ENCODE assay signal across 25 cellular contexts in the genomic region with DNA sequence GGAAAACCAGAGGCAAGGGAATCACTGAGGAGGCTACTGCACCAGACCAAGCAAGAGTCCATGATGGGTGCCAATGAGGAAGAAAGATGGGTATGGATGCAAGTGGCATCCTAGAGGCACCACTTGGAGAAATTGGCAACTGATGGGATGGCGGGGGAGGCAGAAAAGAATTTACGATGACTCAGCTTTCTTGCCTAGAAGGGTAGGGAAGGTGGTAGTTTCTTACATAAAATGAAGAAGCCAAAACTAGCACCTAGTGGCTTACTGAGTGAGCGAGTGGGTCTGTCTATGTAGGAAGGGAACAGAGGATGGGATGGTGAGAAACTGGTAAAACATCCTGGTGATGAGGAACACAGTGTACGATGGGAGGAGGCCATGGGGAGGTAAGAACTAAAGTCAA.
DNase-seq lines count a peak whose midpoint lies in the region; ATAC-seq, FAIRE-seq and TF ChIP-seq lines count a peak whose summit lies in the region.
"Had no signal": no experiment of that assay in that cellular context is flagged by ENCODE, and none has a peak within 500 bp of the region (broad histone marks: within the 10 kb centered on the region; RNA-seq: fewer than 3 reads in every experiment).

No MANE protein-coding gene starts in this region.

- no peaks in the 10 kb centered on the region for H3K27me3 ChIP-seq in HepG2 (ENCODE audit: control insufficient read depth in 1 of 2, insufficient read depth in 2 of 2, low read length in 2 of 2)
- H3K27me3 ChIP-seq in right lobe of liver = no peaks in the 10 kb centered on the region
- no peaks in the 10 kb centered on the region for H3K27me3 ChIP-seq in H1 (replicated peaks in 1 of 4; ENCODE audit: control insufficient read depth in 3 of 4, extremely low read depth in 1 of 4, insufficient read depth in 3 of 4, low read length in 3 of 4)
- H3K27me3 ChIP-seq: BE2C, BLaER1 had no signal

- H4K5ac ChIP-seq in H1 (ENCODE audit: insufficient read length, low read depth, low read length) = no peak overlapping the region

- no peak overlapping the region for H2AK5ac ChIP-seq in H1 (ENCODE audit: low read depth, low read length)

- H3K4me2 ChIP-seq in HepG2 (ENCODE audit: low read depth, low read length) (no peak overlapping the region), H1 (ENCODE audit: insufficient read depth in 1 of 2, low read depth in 2 of 2, low read length in 2 of 2) (no peak overlapping the region)
- H3K4me2 ChIP-seq: BLaER1 had no signal

- H3K27ac ChIP-seq in HepG2 (ENCODE audit: extremely low read length, insufficient read depth, low read length) (no peak overlapping the region), right lobe of liver (no peak overlapping the region), angular gyrus (ENCODE audit: low read depth, low read length) (peak overlapping the region; percentile 29), H1 (ENCODE audit: low read depth, low read length) (no peak overlapping the region)
- H3K27ac ChIP-seq: 22Rv1, BLaER1 had no signal

- H3K9me3 ChIP-seq in HepG2 (ENCODE audit: low read length) (no peaks in the 10 kb centered on the region), right lobe of liver (no peaks in the 10 kb centered on the region), H1 (ENCODE audit: insufficient read depth in 2 of 2, low read depth in 1 of 2, low read length in 1 of 2) (no peaks in the 10 kb centered on the region)
- H3K9me3 ChIP-seq: BE2C, BLaER1 had no signal

- TF ChIP-seq CTCF in HepG2 (CRISPR knock-in tag; IDR thresholded peaks at IDR 0.05) (no peak), right lobe of liver (IDR thresholded peaks at IDR 0.05) (no peak), H1 (IDR thresholded peaks at IDR 0.05; ENCODE audit: control extremely low read depth in 1 of 3, insufficient read depth in 1 of 3, low read depth in 1 of 3, low read length in 3 of 3) (no peak)

- no peak overlapping the region for H3K14ac ChIP-seq in H1 (ENCODE audit: insufficient read length)

- H2BK12ac ChIP-seq in H1 (ENCODE audit: low read depth, low read length) = no peak overlapping the region

- no peak overlapping the region for H2BK15ac ChIP-seq in H1 (ENCODE audit: low read length)

- no peak overlapping the region for H4K8ac ChIP-seq in H1 (ENCODE audit: extremely low read depth, insufficient read depth, low read length)

- FAIRE-seq in HepG2 (lab: Jason Lieb, UNC) = no peak
- FAIRE-seq in H1 (lab: Jason Lieb, UNC) = no peak
- FAIRE-seq: GM12878, GM12892, GM18507 had no signal

- no peak overlapping the region for H3K4ac ChIP-seq in H1 (replicated peaks; ENCODE audit: insufficient read length, low read depth, low read length)

- H3K9ac ChIP-seq in HepG2 (ENCODE audit: insufficient read depth, low read depth, low read length) = no peak overlapping the region
- no peak overlapping the region for H3K9ac ChIP-seq in H1 (replicated peaks in 1 of 4; ENCODE audit: extremely low read depth in 1 of 4, low read depth in 3 of 4, low read length in 3 of 4)
- H3K9ac ChIP-seq: BLaER1 had no signal

- no peak overlapping the region for H2BK120ac ChIP-seq in H1 (replicated peaks; ENCODE audit: low read depth, low read length)

- H4K20me1 ChIP-seq in HepG2 (ENCODE audit: insufficient read depth, low read length) = no peaks in the 10 kb centered on the region
- H4K20me1 ChIP-seq in H1 (replicated peaks in 1 of 2; ENCODE audit: control insufficient read depth in 1 of 2, insufficient read depth in 2 of 2, low read length in 2 of 2) = peaks cover 0 to 4% of the 10 kb centered on the region in 2 experiments
- H4K20me1 ChIP-seq: BLaER1 had no signal

- no peak for TF ChIP-seq POLR2A in HepG2 (IDR thresholded peaks at IDR 0.05; ENCODE audit: insufficient read depth in 1 of 2, low read depth in 2 of 2, low read length in 2 of 2)
- TF ChIP-seq POLR2A in right lobe of liver (IDR thresholded peaks at IDR 0.05) = no peak
- TF ChIP-seq POLR2A in H1 (IDR thresholded peaks at IDR 0.05; ENCODE audit: control extremely low read depth in 1 of 2, low read depth in 2 of 2, low read length in 2 of 2) = no peak

- DNase-seq in HepG2 (ENCODE audit: low spot score) = no peak
- no peak for DNase-seq in right lobe of liver
- DNase-seq in H1 (ENCODE audit: low read depth in 1 of 2, low spot score in 2 of 2) = no peak
- no peak for DNase-seq in activated CD8-positive, alpha-beta memory T cell treated with anti-CD3 and anti-CD28 coated beads, Interleukin-2, amount 50 U/mL, for 4 hours
- DNase-seq in medulla oblongata (ENCODE audit: extremely low spot score) = no peak
- DNase-seq: ACHN; BE2C; C1 segment of cervical spinal cord; CD4-positive, alpha-beta memory T cell; CD4-positive, CD25-positive, alpha-beta regulatory T cell; CD8-positive, alpha-beta memory T cell; COR-L47; DMS 273 treated with DMSO at 0.1 percent for 48 hours; DMS153; DMS53; DMS79; DND-41; EL; GDM1 had no signal

- H3K23ac ChIP-seq in H1 (ENCODE audit: insufficient read length) = no peak overlapping the region

- no peaks in the 10 kb centered on the region for H3K79me1 ChIP-seq in H1 (ENCODE audit: low read depth, low read length)

- H3K36me3 ChIP-seq in HepG2 (replicated peaks in 1 of 2; ENCODE audit: control insufficient read depth in 1 of 2, insufficient read depth in 2 of 2, low read length in 2 of 2) (peaks cover 4 to 20% of the 10 kb centered on the region in 2 experiments; a peak in 4 of 5 replicates), right lobe of liver (no peaks in the 10 kb centered on the region), H1 (ENCODE audit: control insufficient read depth in 2 of 4, insufficient read depth in 4 of 4, low read length in 3 of 4) (peaks cover 0 to 9% (median 1%) of the 10 kb centered on the region in 4 experiments; a peak in 3 of 8 replicates)

- no peak for TF ChIP-seq EP300 in HepG2 (IDR thresholded peaks at IDR 0.05; ENCODE audit: low read depth in 2 of 2, low read length in 2 of 2)
- TF ChIP-seq EP300 in HepG2 (CRISPR knock-in tag; IDR thresholded peaks at IDR 0.05; ENCODE audit: borderline replicate concordance) = no peak
- no peak for TF ChIP-seq EP300 in H1 (IDR thresholded peaks at IDR 0.05; ENCODE audit: borderline replicate concordance in 1 of 2, low read depth in 2 of 2, low read length in 2 of 2)

- BruUV-seq in HepG2 (replicated peaks; lab: Mats Ljungman, UMichigan) = no TSS peak

- no peaks in the 10 kb centered on the region for H3K23me2 ChIP-seq in H1 (ENCODE audit: low read depth, low read length)

- peak overlapping the region; percentile 3; the same call in 1 of the 2 replicates for H2BK5ac ChIP-seq in H1 (ENCODE audit: low read depth, low read length)

- no peak overlapping the region for H4K91ac ChIP-seq in H1 (replicated peaks; ENCODE audit: insufficient read length, low read length)

- over 99% methylated on average over 4 of the region's 4 CpGs for WGBS in HepG2 (ENCODE audit: low lambda C conversion rate)
- 84% methylated on average over 4 of the region's 4 CpGs for WGBS in right lobe of liver (ENCODE audit: insufficient coverage, low coverage, low lambda C conversion rate, missing lambda C conversion rate)
- WGBS in H1 (ENCODE audit: extremely low coverage in 1 of 2, insufficient coverage in 1 of 2, insufficient read length in 1 of 2, insufficient replicate concordance in 2 of 2, low coverage in 1 of 2, low lambda C conversion rate in 2 of 2, missing lambda C conversion rate in 1 of 2), 2 experiments = 96% methylated on average over 4 of the region's 4 CpGs; no CpG with 5 or more reads in 1 of the 2 experiments

- H3K18ac ChIP-seq in H1 (ENCODE audit: extremely low read depth, low read length) = no peak overlapping the region

- no peak overlapping the region for H2AFZ ChIP-seq in HepG2 (ENCODE audit: low read length)
- no peak overlapping the region for H2AFZ ChIP-seq in H1 (ENCODE audit: low read length)

- H3K4me1 ChIP-seq in HepG2 (ENCODE audit: insufficient read depth, low read length) (no peaks in the 10 kb centered on the region), right lobe of liver (no peaks in the 10 kb centered on the region), H1 (replicated peaks in 1 of 4; ENCODE audit: control insufficient read depth in 3 of 4, insufficient read depth in 4 of 4, low read length in 3 of 4) (no peaks in the 10 kb centered on the region)
- H3K4me1 ChIP-seq: BE2C, BLaER1 had no signal

- no peak overlapping the region for H3K56ac ChIP-seq in H1 (replicated peaks; ENCODE audit: insufficient read length, low read depth, low read length)

- TF ChIP-seq RAD21 in HepG2 (CRISPR knock-in tag; IDR thresholded peaks at IDR 0.05) = no peak
- TF ChIP-seq RAD21 in H1 (IDR thresholded peaks at IDR 0.05 in 1 of 2, conservative IDR thresholded peaks at IDR 0.05 in 1 of 2; ENCODE audit: low read depth in 2 of 2, low read length in 2 of 2) = no peak

- H3K79me2 ChIP-seq in HepG2 (ENCODE audit: insufficient read depth, low read length) (no peaks in the 10 kb centered on the region), H1 (ENCODE audit: control insufficient read depth in 1 of 2, insufficient read depth in 2 of 2, low read length in 2 of 2) (no peaks in the 10 kb centered on the region; a peak in 1 of 4 replicates)

- ATAC-seq in HepG2 = no peak
- ATAC-seq in right lobe of liver = no peak
- ATAC-seq: GM12878 had no signal

- H2BK20ac ChIP-seq in H1 (ENCODE audit: low read length) = no peak overlapping the region

- CTCF ChIA-PET in HepG2 (lab: Yijun Ruan, JAX; ENCODE audit: low intra/inter-chr PET ratio, low total read pairs) = no interaction called here
- CTCF ChIA-PET in H1 (lab: Charles Lee; ENCODE audit: partially characterized antibody) = interaction anchor here (1.0 kb wide), 1 partner anchor 8 kb away, joined by 3 read pairs; no protein-coding TSS in a partner anchor

- in situ Hi-C loops in HepG2 (cut with HindIII; ENCODE audit: extremely low pct_ligation_motif_present, low pct_unique_long_range_greater_than_20kb) = no loop called here

- H3K4me3 ChIP-seq in HepG2 (replicated peaks in 1 of 3; ENCODE audit: insufficient read depth in 1 of 3, low read depth in 2 of 3, low read length in 3 of 3) = no peak overlapping the region
- no peak overlapping the region for H3K4me3 ChIP-seq in right lobe of liver
- H3K4me3 ChIP-seq in H1 (ENCODE audit: extremely low read depth in 1 of 4, insufficient read depth in 2 of 4, low read depth in 3 of 4, low read length in 4 of 4) = no peak overlapping the region
- H3K4me3 ChIP-seq: BLaER1, GM12878 had no signal

- intact Hi-C loops in HepG2 (cut with micrococcal nuclease; ENCODE audit: unreplicated experiment) = no loop called here
- intact Hi-C loops in right lobe of liver (cut with DNase I) = no loop called here

- POLR2A ChIA-PET in HepG2 (lab: Yijun Ruan, JAX) = no interaction called here
- POLR2A ChIA-PET in H1 (lab: Charles Lee; ENCODE audit: partially characterized antibody) = no interaction called here

TF ChIP-seq in HepG2, 621 proteins besides CTCF, POLR2A, EP300 and RAD21 (continues in another document):
- TF ChIP-seq MAFK (conservative IDR thresholded peaks at IDR 0.05 in 1 of 2, IDR thresholded peaks at IDR 0.05 in 1 of 2; ENCODE audit: low read length in 2 of 2) (peak; percentile 93 to 96), KLF16 (CRISPR knock-in tag; IDR thresholded peaks at IDR 0.05) (no peak)

TF ChIP-seq in H1, 55 proteins besides CTCF, POLR2A, EP300 and RAD21:
- TF ChIP-seq EZH2 (IDR thresholded peaks at IDR 0.05; ENCODE audit: low read depth, low read length, severe bottlenecking) (no peak), BACH1 (IDR thresholded peaks at IDR 0.05; ENCODE audit: low read length) (no peak), MAFK (IDR thresholded peaks at IDR 0.05; ENCODE audit: low read depth, low read length) (peak; percentile 77)
